Comparison of ENCODE assay signal across 22 cellular contexts in the genomic region with DNA sequence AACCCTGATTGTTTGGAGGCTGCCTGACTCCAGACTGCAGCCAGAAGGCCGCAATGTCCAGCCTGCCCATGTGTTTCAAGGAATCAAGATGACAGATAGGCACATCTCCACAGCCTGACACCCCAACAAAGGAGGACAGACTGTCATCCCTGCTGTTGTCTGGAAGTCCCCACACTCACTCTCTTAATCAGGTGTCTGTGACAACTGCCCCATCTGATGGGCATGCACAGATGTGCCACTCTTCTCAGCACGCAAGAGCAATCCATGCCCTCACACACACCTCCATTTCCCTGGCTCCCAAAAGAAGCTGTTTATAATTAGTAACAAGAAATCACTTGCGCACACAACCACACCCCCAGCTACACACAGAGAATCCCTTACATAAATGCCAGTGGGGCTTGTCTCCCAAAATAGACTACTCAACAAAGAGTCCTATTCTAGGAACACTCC.
DNase-seq lines count a peak whose midpoint lies in the region; ATAC-seq and TF ChIP-seq lines count a peak whose summit lies in the region.
"Had no signal": no experiment of that assay in that cellular context is flagged by ENCODE, and none has a peak within 500 bp of the region (broad histone marks: within the 10 kb centered on the region; RNA-seq: fewer than 3 reads in every experiment).

No MANE protein-coding gene starts in this region.

- H3K9me3 Mint-ChIP-seq in nephron = no peaks in the 10 kb centered on the region
- no peaks in the 10 kb centered on the region for H3K9me3 Mint-ChIP-seq in glutamatergic neuron (ENCODE audit: unreplicated experiment)

- peak; percentile 34 for DNase-seq in COLO829 (ENCODE audit: low spot score)
- peak; percentile 68 for DNase-seq in foreskin melanocyte
- no peak for DNase-seq in left ventricle myocardium inferior
- DNase-seq in glutamatergic neuron = no peak
- no peak for DNase-seq in smooth muscle cell (lab: John Stamatoyannopoulos, UW; ENCODE audit: unreplicated experiment)
- no peak for DNase-seq in NCI-H2196 treated with DMSO at 0.1 percent for 48 hours (lab: John Stamatoyannopoulos, UW; ENCODE audit: unreplicated experiment)
- DNase-seq: AML-193, DMS53, EL, GF-D8, IMR-90, Karpas-422, NCI-H1694, NCI-H2081 treated with DMSO at 0.1 percent for 48 hours, NCI-H2171 treated with DMSO at 0.1 percent for 48 hours, NCI-H446 treated with DMSO at 0.1 percent for 48 hours, NCI-H526 treated with DMSO at 0.1 percent for 48 hours, OCI-M1, SHP77 had no signal

- H3K36me3 Mint-ChIP-seq in nephron (ENCODE audit: low read depth) (no peaks in the 10 kb centered on the region), glutamatergic neuron (ENCODE audit: unreplicated experiment) (no peaks in the 10 kb centered on the region)

- TF ChIP-seq CTCF in left ventricle myocardium inferior (IDR thresholded peaks at IDR 0.05; ENCODE audit: borderline replicate concordance) = no peak
- no peak for TF ChIP-seq CTCF in nephron (IDR thresholded peaks at IDR 0.05; ENCODE audit: unreplicated experiment in 3 of 3)
- TF ChIP-seq CTCF in glutamatergic neuron (IDR thresholded peaks at IDR 0.05; ENCODE audit: partially characterized antibody, unreplicated experiment) = no peak
- no peak for TF ChIP-seq CTCF in smooth muscle cell (IDR thresholded peaks at IDR 0.05; ENCODE audit: borderline replicate concordance, insufficient read depth, poor library complexity, severe bottlenecking)

- WGBS in smooth muscle cell (ENCODE audit: low lambda C conversion rate) = 95% methylated on average over 3 of the region's 3 CpGs

- no peaks in the 10 kb centered on the region for H3F3A ChIP-seq in smooth muscle cell (ENCODE audit: low read depth)

- H3K9ac ChIP-seq in smooth muscle cell (ENCODE audit: low read depth) = no peak overlapping the region

- intact Hi-C loops in left ventricle myocardium inferior (cut with micrococcal nuclease) = no loop called here

- H3K4me1 Mint-ChIP-seq in nephron = peaks cover 54% of the 10 kb centered on the region
- H3K4me1 Mint-ChIP-seq in glutamatergic neuron (ENCODE audit: low read depth, unreplicated experiment) = peaks cover 4% of the 10 kb centered on the region

- no peak for ATAC-seq in GM18873 (IDR thresholded peaks at IDR 0.05; ENCODE audit: low FRiP score, unreplicated experiment)

- peak overlapping the region; percentile 8 for H3K4me3 ChIP-seq in left ventricle myocardium inferior
- H3K4me3 ChIP-seq in smooth muscle cell = no peak overlapping the region

- H3K4me1 ChIP-seq in left ventricle myocardium inferior = peaks cover 71% of the 10 kb centered on the region
- H3K4me1 ChIP-seq in smooth muscle cell (ENCODE audit: low read depth) = no peaks in the 10 kb centered on the region

- H3K4me3 Mint-ChIP-seq in nephron = peak overlapping the region in 2 of 3 experiments; percentile 58 to 63
- no peak overlapping the region for H3K4me3 Mint-ChIP-seq in glutamatergic neuron (ENCODE audit: unreplicated experiment)

- no peaks in the 10 kb centered on the region for H3K27me3 ChIP-seq in left ventricle myocardium inferior (ENCODE audit: low read depth)
- H3K27me3 ChIP-seq in smooth muscle cell (ENCODE audit: low read depth) = no peaks in the 10 kb centered on the region

- no peaks in the 10 kb centered on the region for H3K79me2 ChIP-seq in smooth muscle cell (ENCODE audit: low read depth)

- no peaks in the 10 kb centered on the region for H3K27me3 Mint-ChIP-seq in nephron (ENCODE audit: low read depth)
- no peaks in the 10 kb centered on the region for H3K27me3 Mint-ChIP-seq in glutamatergic neuron (ENCODE audit: unreplicated experiment)

- H3K9me3 ChIP-seq in left ventricle myocardium inferior (replicated peaks) (no peaks in the 10 kb centered on the region), smooth muscle cell (replicated peaks; ENCODE audit: low read depth) (no peaks in the 10 kb centered on the region)

- no peak overlapping the region for H2AFZ ChIP-seq in smooth muscle cell (ENCODE audit: low read depth)

- peak overlapping the region in 2 of 3 experiments; percentile 41 to 82 for H3K27ac Mint-ChIP-seq in nephron
- H3K27ac Mint-ChIP-seq in glutamatergic neuron (ENCODE audit: unreplicated experiment) = no peak overlapping the region

- H3K4me2 ChIP-seq in smooth muscle cell = no peak overlapping the region

- peak overlapping the region; percentile 68 for H3K27ac ChIP-seq in left ventricle myocardium inferior (replicated peaks)
- H3K27ac ChIP-seq in smooth muscle cell (ENCODE audit: low read depth) = no peak overlapping the region
- H3K27ac ChIP-seq: C4-2B had no signal

- H3K36me3 ChIP-seq in left ventricle myocardium inferior (peaks cover 2% of the 10 kb centered on the region), smooth muscle cell (ENCODE audit: low read depth) (no peaks in the 10 kb centered on the region)

- H4K20me1 ChIP-seq in smooth muscle cell (ENCODE audit: low read depth) = no peaks in the 10 kb centered on the region

Comparison
In these comparisons a context has a peak if more than half of its experiments do, and no peak if none do; other contexts are left out.
1. DNase-seq: peak in COLO829 (single experiment) and foreskin melanocyte (single experiment); none in left ventricle myocardium inferior (single experiment), glutamatergic neuron (single experiment), smooth muscle cell (single experiment) and NCI-H2196 treated with DMSO at 0.1 percent for 48 hours (single experiment).